In genomic region chr10:28881483-28881882, GRCh38 we compare ENCODE assay signal across 20 cellular contexts.
A peak's percentile ranks its signal among the peaks of the same experiment; 100 is the strongest.
DNase-seq lines count a peak whose midpoint lies in the region; ATAC-seq, FAIRE-seq and TF ChIP-seq lines count a peak whose summit lies in the region.
"Had no signal": no experiment of that assay in that cellular context is flagged by ENCODE, and none has a peak within 500 bp of the region (broad histone marks: within the 10 kb centered on the region; RNA-seq: fewer than 3 reads in every experiment).

No MANE protein-coding gene starts in this region.

- DNase-seq in A549 (ENCODE audit: low read depth in 1 of 2, low spot score in 1 of 2) (no peak), ascending aorta (ENCODE audit: low spot score in 2 of 2) (no peak), left lobe of liver (ENCODE audit: low spot score) (no peak), DMS79 treated with DMSO at 0.1 percent for 48 hours (lab: John Stamatoyannopoulos, UW) (no peak)
- no peak for DNase-seq in activated CD4-positive, alpha-beta T cell treated with anti-CD3 and anti-CD28 coated beads, Interleukin-2, amount 50 U/mL, for 48 hours
- no peak for DNase-seq in stimulated activated naive CD8-positive, alpha-beta T cell treated with anti-CD3 and anti-CD28 coated beads, Interleukin-15, amount 100 ng/mL, for 72 hours
- DNase-seq: AML-193; CD4-positive, CD25-positive, alpha-beta regulatory T cell; DMS79; EL; HCEC 1CT; HFFc6 had no signal

- WGBS in A549 (ENCODE audit: missing lambda C conversion rate), result 22% methylated on average over 1 of the region's 1 CpG

- TF ChIP-seq POLR2A in A549 (IDR thresholded peaks at IDR 0.05; ENCODE audit: low read length), result no peak

- peak overlapping the region; percentile 46 for H3K4me2 ChIP-seq in A549
- H3K4me2 ChIP-seq: BLaER1 treated with 17β-estradiol and CSF1 and Interleukin-3, amounts not matched to agents 10 nM and 100 nM had no signal

- no peaks in the 10 kb centered on the region for H3K36me3 ChIP-seq in ascending aorta
- H3K36me3 ChIP-seq: BLaER1 treated with 17β-estradiol and CSF1 and Interleukin-3, amounts not matched to agents 10 nM and 100 nM had no signal

- TF ChIP-seq CTCF in A549 (IDR thresholded peaks at IDR 0.05), result no peak
- TF ChIP-seq CTCF in ascending aorta (IDR thresholded peaks at IDR 0.05), result no peak
- no peak for TF ChIP-seq CTCF in nephron (IDR thresholded peaks at IDR 0.05; ENCODE audit: unreplicated experiment in 3 of 3)

- intact Hi-C loops in ascending aorta (cut with DNase I), result loop anchor here (2.0 to 5.0 kb wide), 2 partner anchors 84 to 103 kb away; no protein-coding TSS in a partner anchor

- H3K36me3 Mint-ChIP-seq in nephron (ENCODE audit: low read depth), result no peaks in the 10 kb centered on the region
- H3K36me3 Mint-ChIP-seq: CD4-positive, CD25-positive, alpha-beta regulatory T cell had no signal

- H3K27ac Mint-ChIP-seq in nephron, result peak overlapping the region; percentile 59 to 68 (median 66)
- H3K27ac Mint-ChIP-seq in stimulated activated naive CD8-positive, alpha-beta T cell treated with anti-CD3 and anti-CD28 coated beads, Interleukin-15, amount 100 ng/mL, for 72 hours, result no peak overlapping the region
- H3K27ac Mint-ChIP-seq: CD4-positive, CD25-positive, alpha-beta regulatory T cell; HFFc6 had no signal

- no peak overlapping the region for H3K4me3 Mint-ChIP-seq in nephron
- no peak overlapping the region for H3K4me3 Mint-ChIP-seq in stimulated activated naive CD8-positive, alpha-beta T cell treated with anti-CD3 and anti-CD28 coated beads, Interleukin-15, amount 100 ng/mL, for 72 hours
- H3K4me3 Mint-ChIP-seq: CD4-positive, CD25-positive, alpha-beta regulatory T cell; HFFc6 had no signal

- no peak for TF ChIP-seq EP300 in A549 (IDR thresholded peaks at IDR 0.05)

- no peaks in the 10 kb centered on the region for H3K27me3 Mint-ChIP-seq in nephron (ENCODE audit: low read depth)
- peaks cover 23% of the 10 kb centered on the region for H3K27me3 Mint-ChIP-seq in stimulated activated naive CD8-positive, alpha-beta T cell treated with anti-CD3 and anti-CD28 coated beads, Interleukin-15, amount 100 ng/mL, for 72 hours

- no peaks in the 10 kb centered on the region for H3K9me3 Mint-ChIP-seq in nephron
- no peaks in the 10 kb centered on the region for H3K9me3 Mint-ChIP-seq in stimulated activated naive CD8-positive, alpha-beta T cell treated with anti-CD3 and anti-CD28 coated beads, Interleukin-15, amount 100 ng/mL, for 72 hours
- H3K9me3 Mint-ChIP-seq: CD4-positive, CD25-positive, alpha-beta regulatory T cell; HFFc6 had no signal

- POLR2A ChIA-PET in A549 (lab: Yijun Ruan, JAX), result no interaction called here

- FAIRE-seq in A549 (lab: Jason Lieb, UNC), result no peak
- FAIRE-seq: GM12891, GM19239, H1, HTR-8/SVneo had no signal

- H3K4me1 Mint-ChIP-seq in nephron, result peaks cover 38% of the 10 kb centered on the region
- no peaks in the 10 kb centered on the region for H3K4me1 Mint-ChIP-seq in stimulated activated naive CD8-positive, alpha-beta T cell treated with anti-CD3 and anti-CD28 coated beads, Interleukin-15, amount 100 ng/mL, for 72 hours
- H3K4me1 Mint-ChIP-seq: CD4-positive, CD25-positive, alpha-beta regulatory T cell had no signal

- H3K4me3 ChIP-seq in A549, result no peak overlapping the region
- H3K4me3 ChIP-seq in ascending aorta, result no peak overlapping the region
- H3K4me3 ChIP-seq: BLaER1 treated with 17β-estradiol and CSF1 and Interleukin-3, amounts not matched to agents 10 nM and 100 nM had no signal

- H3K27me3 ChIP-seq in ascending aorta, result no peaks in the 10 kb centered on the region
- H3K27me3 ChIP-seq: BLaER1 treated with 17β-estradiol and CSF1 and Interleukin-3, amounts not matched to agents 10 nM and 100 nM had no signal

- no peak for TF ChIP-seq RAD21 in A549 (conservative IDR thresholded peaks at IDR 0.05 in 1 of 2, IDR thresholded peaks at IDR 0.05 in 1 of 2)

- ATAC-seq in A549 (no peak), left lobe of liver (peak; percentile 66), GM18873 (IDR thresholded peaks at IDR 0.05; ENCODE audit: low FRiP score, unreplicated experiment) (no peak)
- ATAC-seq in stimulated activated naive CD8-positive, alpha-beta T cell treated with anti-CD3 and anti-CD28 coated beads, Interleukin-15, amount 100 ng/mL, for 72 hours, result no peak

- CTCF ChIA-PET in A549 (lab: Yijun Ruan, JAX), result interaction anchor here (1.1 kb wide), 2 partner anchors 11 to 58 kb away, joined by 3 read pairs; no protein-coding TSS in a partner anchor

- H3K4me1 ChIP-seq in A549 (peaks cover 45% of the 10 kb centered on the region), ascending aorta (peaks cover 4 to 18% of the 10 kb centered on the region in 2 donors)

- peak overlapping the region; percentile 2 to 20; a peak in 1 of 6 replicates for H3K27ac ChIP-seq in A549
- H3K27ac ChIP-seq in ascending aorta, result peak overlapping the region; percentile 92 to 96
- H3K27ac ChIP-seq: 22Rv1; BLaER1 treated with 17β-estradiol and CSF1 and Interleukin-3, amounts not matched to agents 10 nM and 100 nM had no signal

- H3K9me3 ChIP-seq in A549 (no peaks in the 10 kb centered on the region), ascending aorta (no peaks in the 10 kb centered on the region)

TF ChIP-seq in A549, 52 proteins besides CTCF, POLR2A, EP300 and RAD21:
- TF ChIP-seq RCOR1 (IDR thresholded peaks at IDR 0.05; ENCODE audit: low read depth, low read length) (no peak), HDAC2 (IDR thresholded peaks at IDR 0.05) (no peak), HEYL (CRISPR knock-in tag; IDR thresholded peaks at IDR 0.05) (no peak)

Comparison
In these comparisons a context has a peak if more than half of its experiments do, and no peak if none do; other contexts are left out.
1. H3K27ac Mint-ChIP-seq: peak in nephron (3 of 3); none in stimulated activated naive CD8-positive, alpha-beta T cell treated with anti-CD3 and anti-CD28 coated beads, Interleukin-15, amount 100 ng/mL, for 72 hours (0 of 2).